1 cellular context compared by ENCODE assay signal in genomic region chrX:17033225-17033624, GRCh38.
TF ChIP-seq lines count a peak whose summit lies in the region.

No MANE protein-coding gene starts in this region.

TF ChIP-seq in GM12878, 131 proteins besides CTCF, POLR2A, EP300 and RAD21 (continued from another document):
- TF ChIP-seq BCLAF1 (IDR thresholded peaks at IDR 0.05) (no peak), CEBPZ (IDR thresholded peaks at IDR 0.05; ENCODE audit: low read depth, low read length) (no peak), PRDM15 (CRISPR knock-in tag; IDR thresholded peaks at IDR 0.05) (no peak), ZNF622 (IDR thresholded peaks at IDR 0.05) (no peak), RFX5 (IDR thresholded peaks at IDR 0.05; ENCODE audit: low read depth, low read length) (no peak), ESRRA (IDR thresholded peaks at IDR 0.05; ENCODE audit: low read length) (no peak), WRNIP1 (IDR thresholded peaks at IDR 0.05; ENCODE audit: borderline replicate concordance, low read depth, low read length) (no peak), NKRF (conservative IDR thresholded peaks at IDR 0.05) (no peak), POLR2AphosphoS5 (IDR thresholded peaks at IDR 0.05; ENCODE audit: low read length) (no peak), ZNF24 (IDR thresholded peaks at IDR 0.05) (no peak), NBN (IDR thresholded peaks at IDR 0.05) (no peak), NRF1 (conservative IDR thresholded peaks at IDR 0.05; ENCODE audit: low read depth, low read length) (no peak), FOXK2 (IDR thresholded peaks at IDR 0.05) (no peak), BCL11A (IDR thresholded peaks at IDR 0.05; ENCODE audit: low read depth, low read length) (no peak), NR2C1 (IDR thresholded peaks at IDR 0.05) (no peak), STAT3 (IDR thresholded peaks at IDR 0.05; ENCODE audit: low read depth, low read length) (no peak), NFIC (IDR thresholded peaks at IDR 0.05; ENCODE audit: low read depth, low read length) (no peak), IRF4 (IDR thresholded peaks at IDR 0.05; ENCODE audit: low read depth, low read length) (no peak), SIN3A (IDR thresholded peaks at IDR 0.05; ENCODE audit: low read depth, low read length) (no peak)
